11 cellular contexts compared by ENCODE assay signal in the genomic region with DNA sequence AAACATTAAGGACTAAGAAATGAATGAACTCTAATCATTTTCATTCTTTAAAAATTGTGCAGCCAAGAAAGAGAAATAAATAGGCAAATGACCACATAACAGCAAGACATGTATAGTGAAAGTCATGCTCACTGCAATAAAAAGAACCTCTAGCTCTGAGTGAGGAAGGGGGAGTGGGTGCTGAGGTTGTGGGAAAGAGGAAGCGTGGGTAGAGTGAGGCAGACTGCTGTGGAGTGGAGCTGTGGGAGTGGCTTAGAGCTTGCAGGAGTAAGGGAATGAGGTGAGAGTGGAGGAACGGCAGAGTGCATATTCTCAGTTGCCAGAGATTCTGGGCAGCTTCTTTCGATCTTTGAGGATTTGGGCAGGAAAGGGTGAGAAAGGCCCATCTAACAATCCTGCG. TPM values are rescaled to one million over a fixed set of nuclear protein-coding genes. Genes with fewer than 3 reads are reported as not detected.
DNase-seq lines count a peak whose midpoint lies in the region; ATAC-seq and TF ChIP-seq lines count a peak whose summit lies in the region.
"Had no signal": no experiment of that assay in that cellular context is flagged by ENCODE, and none has a peak within 500 bp of the region (broad histone marks: within the 10 kb centered on the region; RNA-seq: fewer than 3 reads in every experiment).

No MANE protein-coding gene starts in this region.

- H3K27ac Mint-ChIP-seq in CD8-positive, alpha-beta T cell, result peak overlapping the region; percentile 67
- peak overlapping the region; percentile 89 for H3K27ac Mint-ChIP-seq in activated T-cell treated with anti-CD3 and anti-CD28 coated beads, Interleukin-2, amount 50 U/mL, for 24 hours
- H3K27ac Mint-ChIP-seq: type B pancreatic cell had no signal

- no peak for DNase-seq in CD8-positive, alpha-beta T cell
- DNase-seq in activated T-cell treated with anti-CD3 and anti-CD28 coated beads, Interleukin-2, amount 50 U/mL, for 24 hours, result no peak
- no peak for DNase-seq in NCI-H1417 (lab: John Stamatoyannopoulos, UW)
- DNase-seq in mesendoderm, result no peak
- DNase-seq: NCI-H446 had no signal

- H3K9me3 ChIP-seq in CD8-positive, alpha-beta T cell (ENCODE audit: low read length), result no peaks in the 10 kb centered on the region
- H3K9me3 ChIP-seq in neutrophil, result no peaks in the 10 kb centered on the region

- H3K36me3 ChIP-seq in CD8-positive, alpha-beta T cell (ENCODE audit: insufficient read depth, low read length), result no peaks in the 10 kb centered on the region
- H3K36me3 ChIP-seq in neutrophil, result no peaks in the 10 kb centered on the region
- H3K36me3 ChIP-seq in mesendoderm (ENCODE audit: control insufficient read depth, insufficient read depth, low read length), result no peaks in the 10 kb centered on the region

- H3K4ac ChIP-seq in mesendoderm (ENCODE audit: low read depth, low read length), result no peak overlapping the region

- no peak overlapping the region for H3K27ac ChIP-seq in CD8-positive, alpha-beta T cell (ENCODE audit: low read depth, low read length)
- H3K27ac ChIP-seq in neutrophil (peak overlapping the region; percentile 55), mesendoderm (ENCODE audit: low read depth, low read length) (no peak overlapping the region)

- CTCF ChIA-PET in CD8-positive, alpha-beta T cell (lab: Charles Lee), result interaction anchor here (0.9 to 1.6 kb wide), 3 partner anchors 14 to 94 kb away, joined by 3 to 5 read pairs (median 3); no protein-coding TSS in a partner anchor

- no peak overlapping the region for H3K9ac ChIP-seq in mesendoderm (ENCODE audit: low read length)

- no peaks in the 10 kb centered on the region for H3K9me3 Mint-ChIP-seq in CD8-positive, alpha-beta T cell
- no peaks in the 10 kb centered on the region for H3K9me3 Mint-ChIP-seq in activated T-cell treated with anti-CD3 and anti-CD28 coated beads, Interleukin-2, amount 50 U/mL, for 24 hours
- H3K9me3 Mint-ChIP-seq: type B pancreatic cell had no signal

- H3K36me3 Mint-ChIP-seq in CD8-positive, alpha-beta T cell, result no peaks in the 10 kb centered on the region
- H3K36me3 Mint-ChIP-seq in activated T-cell treated with anti-CD3 and anti-CD28 coated beads, Interleukin-2, amount 50 U/mL, for 24 hours (ENCODE audit: low read depth), result no peaks in the 10 kb centered on the region
- H3K36me3 Mint-ChIP-seq: type B pancreatic cell had no signal

- H3K27me3 Mint-ChIP-seq in CD8-positive, alpha-beta T cell (ENCODE audit: low read depth), result no peaks in the 10 kb centered on the region
- no peaks in the 10 kb centered on the region for H3K27me3 Mint-ChIP-seq in activated T-cell treated with anti-CD3 and anti-CD28 coated beads, Interleukin-2, amount 50 U/mL, for 24 hours

- no peaks in the 10 kb centered on the region for H3K79me1 ChIP-seq in mesendoderm (ENCODE audit: low read length)

- H2BK15ac ChIP-seq in mesendoderm (replicated peaks; ENCODE audit: low read depth), result no peak overlapping the region

- H3K4me2 ChIP-seq in mesendoderm (ENCODE audit: low read length), result no peak overlapping the region

- H2BK5ac ChIP-seq in mesendoderm (ENCODE audit: low read length), result no peak overlapping the region

- H3K4me3 Mint-ChIP-seq in CD8-positive, alpha-beta T cell, result peak overlapping the region; percentile 69
- peak overlapping the region; percentile 41 for H3K4me3 Mint-ChIP-seq in activated T-cell treated with anti-CD3 and anti-CD28 coated beads, Interleukin-2, amount 50 U/mL, for 24 hours
- H3K4me3 Mint-ChIP-seq: type B pancreatic cell had no signal

- H3K4me1 Mint-ChIP-seq in CD8-positive, alpha-beta T cell (ENCODE audit: low read depth), result peaks cover 22% of the 10 kb centered on the region
- peaks cover 25% of the 10 kb centered on the region for H3K4me1 Mint-ChIP-seq in activated T-cell treated with anti-CD3 and anti-CD28 coated beads, Interleukin-2, amount 50 U/mL, for 24 hours (ENCODE audit: low read depth)

- peak; percentile 23 for ATAC-seq in CD8-positive, alpha-beta T cell
- ATAC-seq in HG03342 (IDR thresholded peaks at IDR 0.05; ENCODE audit: unreplicated experiment) (peak; percentile 35), HG03439 (IDR thresholded peaks at IDR 0.05; ENCODE audit: unreplicated experiment) (no peak), GM19467 (IDR thresholded peaks at IDR 0.05; ENCODE audit: unreplicated experiment) (no peak)
- ATAC-seq: HCT116 had no signal

- H4K8ac ChIP-seq in mesendoderm (ENCODE audit: low read depth, low read length), result no peak overlapping the region

- TF ChIP-seq CTCF in CD8-positive, alpha-beta T cell (IDR thresholded peaks at IDR 0.05), result no peak
- no peak for TF ChIP-seq CTCF in neutrophil (IDR thresholded peaks at IDR 0.05)

- H4K5ac ChIP-seq in mesendoderm (ENCODE audit: low read length), result no peak overlapping the region

- no peak overlapping the region for H3K4me3 ChIP-seq in CD8-positive, alpha-beta T cell (ENCODE audit: low read depth, low read length)
- H3K4me3 ChIP-seq in neutrophil (ENCODE audit: low read depth in 1 of 2, low read length in 1 of 2), result peak overlapping the region; percentile 19 to 21
- no peak overlapping the region for H3K4me3 ChIP-seq in mesendoderm (ENCODE audit: low read length)

- POLR2A ChIA-PET in CD8-positive, alpha-beta T cell (lab: Charles Lee), result no interaction called here

- intact Hi-C loops in CD8-positive, alpha-beta T cell (cut with DNase I, micrococcal nuclease), result no loop called here

- no peaks in the 10 kb centered on the region for H3K79me2 ChIP-seq in mesendoderm (ENCODE audit: control insufficient read depth, insufficient read depth, low read length)

- no peak overlapping the region for H3K18ac ChIP-seq in mesendoderm (ENCODE audit: low read length)

- H3K4me1 ChIP-seq in CD8-positive, alpha-beta T cell (ENCODE audit: insufficient read depth, low read length), result peaks cover 12% of the 10 kb centered on the region
- H3K4me1 ChIP-seq in neutrophil (ENCODE audit: control insufficient read depth in 1 of 2, insufficient read depth in 1 of 2, low read depth in 1 of 2, low read length in 1 of 2) (peaks cover 14 to 26% of the 10 kb centered on the region in 2 experiments), mesendoderm (ENCODE audit: control insufficient read depth, low read depth, low read length) (no peaks in the 10 kb centered on the region)

- H3K56ac ChIP-seq in mesendoderm (ENCODE audit: low read length), result no peak overlapping the region

- no peak overlapping the region for H2BK120ac ChIP-seq in mesendoderm (ENCODE audit: low read depth, low read length)

- WGBS in mesendoderm (ENCODE audit: extremely low coverage, insufficient coverage, low lambda C conversion rate), result no CpG with 5 or more reads among the region's 4 CpGs

- no peak overlapping the region for H2AK5ac ChIP-seq in mesendoderm (ENCODE audit: low read length)

- no peaks in the 10 kb centered on the region for H3K27me3 ChIP-seq in CD8-positive, alpha-beta T cell (ENCODE audit: insufficient read depth, low read length)
- H3K27me3 ChIP-seq in neutrophil, result peaks cover 8% of the 10 kb centered on the region
- no peaks in the 10 kb centered on the region for H3K27me3 ChIP-seq in mesendoderm (ENCODE audit: insufficient read depth, low read length, poor library complexity)

- H3K23ac ChIP-seq in mesendoderm (ENCODE audit: low read length), result no peak overlapping the region

RNA-seq across cellular contexts. Expression of gene DEFB129, which starts 10.4 kb away (rescaled TPM):
- total RNA-seq in CD8-positive, alpha-beta T cell, result not detected
- polyA plus RNA-seq in mesendoderm (2013, experiment 1 of 2), result not detected
- polyA plus RNA-seq in mesendoderm (2013, experiment 2 of 2), result not detected

RNA-seq across cellular contexts. Expression of gene DEFB132, which starts 20.0 kb away (rescaled TPM):
- total RNA-seq in CD8-positive, alpha-beta T cell, result not detected
- polyA plus RNA-seq in mesendoderm (2013, experiment 1 of 2), result not detected
- polyA plus RNA-seq in mesendoderm (2013, experiment 2 of 2), result not detected

RNA-seq across cellular contexts. Expression of gene DEFB128, which starts 48.0 kb away (rescaled TPM):
- total RNA-seq in CD8-positive, alpha-beta T cell, result not detected
- not detected for polyA plus RNA-seq in mesendoderm (2013, experiment 1 of 2)
- polyA plus RNA-seq in mesendoderm (2013, experiment 2 of 2), result not detected

RNA-seq across cellular contexts. Expression of gene C20orf96, which starts 53.1 kb away (rescaled TPM):
- total RNA-seq in CD8-positive, alpha-beta T cell, result 1 to 10 TPM; 1.9 to 2.6 TPM
- 8.2 TPM for polyA plus RNA-seq in mesendoderm (2013, experiment 1 of 2)
- 8.2 TPM for polyA plus RNA-seq in mesendoderm (2013, experiment 2 of 2)

RNA-seq across cellular contexts. Expression of gene ZCCHC3, which starts 59.9 kb away (rescaled TPM):
- 10 to 100 TPM; 21.8 to 22.0 TPM for total RNA-seq in CD8-positive, alpha-beta T cell
- polyA plus RNA-seq in mesendoderm (2013, experiment 1 of 2), result 26.5 TPM
- 26.9 TPM for polyA plus RNA-seq in mesendoderm (2013, experiment 2 of 2)

Comparison
In these comparisons a context has a peak if more than half of its experiments do, and no peak if none do; other contexts are left out.
1. ATAC-seq: peak in CD8-positive, alpha-beta T cell (single experiment) and HG03342 (single experiment); none in HG03439 (single experiment) and GM19467 (single experiment).
2. H3K4me3 ChIP-seq: peak in neutrophil (2 of 2); none in CD8-positive, alpha-beta T cell (single experiment) and mesendoderm (single experiment).